In the genomic region with DNA sequence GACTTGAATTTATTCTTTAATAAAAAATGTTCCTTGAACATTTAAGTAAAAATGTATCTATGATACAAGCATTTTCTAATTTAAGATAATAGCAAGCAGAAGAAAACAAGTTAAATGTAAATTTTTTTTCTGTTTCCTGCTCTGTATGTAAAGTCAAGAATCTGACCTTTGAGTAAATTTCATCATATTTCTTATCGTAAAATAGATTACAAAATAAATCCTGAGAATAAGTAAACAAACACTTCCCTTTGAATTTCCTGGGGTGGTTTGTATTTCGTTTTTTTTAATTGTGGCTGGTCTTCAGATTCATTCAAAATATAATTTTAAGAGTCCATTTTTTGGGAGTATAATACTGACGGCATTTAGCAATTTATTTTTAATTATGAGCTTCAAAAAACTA, we compare ENCODE assay signal across 18 cellular contexts.
DNase-seq lines count a peak whose midpoint lies in the region; ATAC-seq, FAIRE-seq and TF ChIP-seq lines count a peak whose summit lies in the region.
"Had no signal": no experiment of that assay in that cellular context is flagged by ENCODE, and none has a peak within 500 bp of the region (broad histone marks: within the 10 kb centered on the region; RNA-seq: fewer than 3 reads in every experiment).

No MANE protein-coding gene starts in this region.

- no peaks in the 10 kb centered on the region for H3K9me3 ChIP-seq in A549
- H3K9me3 ChIP-seq in Karpas-422 (ENCODE audit: low read length): no peaks in the 10 kb centered on the region
- no peaks in the 10 kb centered on the region for H3K9me3 ChIP-seq in right lobe of liver
- H3K9me3 ChIP-seq: Caco-2, HAP-1 had no signal

- intact Hi-C loops in dendritic cell treated with granulocyte-macrophage colony-stimulating factor and Interleukin-4, amounts not matched to agents 40 ng/mL and 50 ng/mL, for 4 days (cut with micrococcal nuclease): no loop called here
- intact Hi-C loops in right lobe of liver (cut with DNase I): no loop called here

- no peak for TF ChIP-seq RAD21 in A549 (conservative IDR thresholded peaks at IDR 0.05 in 1 of 2, IDR thresholded peaks at IDR 0.05 in 1 of 2)

- peaks cover 62% of the 10 kb centered on the region for H3K79me2 ChIP-seq in Karpas-422 (ENCODE audit: low read length)

- no peak for ATAC-seq in A549
- peak; percentile 28 to 65 (median 56) for ATAC-seq in right lobe of liver
- no peak for ATAC-seq in HG03135 (IDR thresholded peaks at IDR 0.05; ENCODE audit: unreplicated experiment)
- ATAC-seq: Panc1 had no signal

- no peaks in the 10 kb centered on the region for H3K9me3 Mint-ChIP-seq in dendritic cell treated with granulocyte-macrophage colony-stimulating factor and Interleukin-4, amounts not matched to agents 40 ng/mL and 50 ng/mL, for 4 days
- peaks cover 3% of the 10 kb centered on the region for H3K9me3 Mint-ChIP-seq in activated naive CD8-positive, alpha-beta T cell treated with anti-CD3 and anti-CD28 coated beads for 36 hours

- peaks cover 38% of the 10 kb centered on the region for H3K4me1 Mint-ChIP-seq in dendritic cell treated with granulocyte-macrophage colony-stimulating factor and Interleukin-4, amounts not matched to agents 40 ng/mL and 50 ng/mL, for 4 days (ENCODE audit: low read depth)
- peaks cover 13% of the 10 kb centered on the region for H3K4me1 Mint-ChIP-seq in activated naive CD8-positive, alpha-beta T cell treated with anti-CD3 and anti-CD28 coated beads for 36 hours

- TF ChIP-seq EP300 in A549 (IDR thresholded peaks at IDR 0.05): no peak

- H3K27me3 ChIP-seq in Karpas-422 (ENCODE audit: low read length): no peaks in the 10 kb centered on the region
- no peaks in the 10 kb centered on the region for H3K27me3 ChIP-seq in right lobe of liver

- H3K27ac Mint-ChIP-seq in dendritic cell treated with granulocyte-macrophage colony-stimulating factor and Interleukin-4, amounts not matched to agents 40 ng/mL and 50 ng/mL, for 4 days: peak overlapping the region; percentile 77
- no peak overlapping the region for H3K27ac Mint-ChIP-seq in activated naive CD8-positive, alpha-beta T cell treated with anti-CD3 and anti-CD28 coated beads for 36 hours

- no peaks in the 10 kb centered on the region for H3K9me2 ChIP-seq in Karpas-422 (replicated peaks; ENCODE audit: insufficient read depth, low read length)

- no peaks in the 10 kb centered on the region for H3K36me3 ChIP-seq in Karpas-422 (ENCODE audit: insufficient read depth, low read length)
- H3K36me3 ChIP-seq in right lobe of liver: no peaks in the 10 kb centered on the region
- H3K36me3 ChIP-seq: HAP-1 had no signal

- TF ChIP-seq POLR2A in A549 (IDR thresholded peaks at IDR 0.05; ENCODE audit: low read length) (no peak), right lobe of liver (IDR thresholded peaks at IDR 0.05) (no peak)

- FAIRE-seq in A549 (lab: Jason Lieb, UNC): no peak
- FAIRE-seq: A204.1, K562 had no signal

- H3K27ac ChIP-seq in A549: peak overlapping the region; percentile 71 to 74
- peak overlapping the region; percentile 20 for H3K27ac ChIP-seq in Karpas-422 (ENCODE audit: low read length)
- peak overlapping the region; percentile 68 to 74 (median 70) for H3K27ac ChIP-seq in right lobe of liver

- H3K4me3 ChIP-seq in A549 (no peak overlapping the region), Karpas-422 (ENCODE audit: low read length) (no peak overlapping the region), right lobe of liver (no peak overlapping the region)
- H3K4me3 ChIP-seq: HAP-1, K562 had no signal

- POLR2A ChIA-PET in A549 (lab: Yijun Ruan, JAX): no interaction called here

- H3K36me3 Mint-ChIP-seq in dendritic cell treated with granulocyte-macrophage colony-stimulating factor and Interleukin-4, amounts not matched to agents 40 ng/mL and 50 ng/mL, for 4 days (ENCODE audit: low read depth): no peaks in the 10 kb centered on the region
- H3K36me3 Mint-ChIP-seq in activated naive CD8-positive, alpha-beta T cell treated with anti-CD3 and anti-CD28 coated beads for 36 hours: no peaks in the 10 kb centered on the region

- 32% methylated on average over 3 of the region's 3 CpGs for WGBS in A549 (ENCODE audit: missing lambda C conversion rate)
- 12% methylated on average over 3 of the region's 3 CpGs for WGBS in right lobe of liver (ENCODE audit: insufficient coverage, low coverage, low lambda C conversion rate, missing lambda C conversion rate)

- no peak overlapping the region for H3K9ac ChIP-seq in Karpas-422 (ENCODE audit: low read length)

- no peak overlapping the region for H2AFZ ChIP-seq in Karpas-422 (ENCODE audit: low read length)

- H3K27me3 Mint-ChIP-seq in dendritic cell treated with granulocyte-macrophage colony-stimulating factor and Interleukin-4, amounts not matched to agents 40 ng/mL and 50 ng/mL, for 4 days: no peaks in the 10 kb centered on the region
- H3K27me3 Mint-ChIP-seq in activated naive CD8-positive, alpha-beta T cell treated with anti-CD3 and anti-CD28 coated beads for 36 hours: no peaks in the 10 kb centered on the region

- DNase-seq in A549 (ENCODE audit: low read depth in 1 of 2, low spot score in 1 of 2): no peak
- DNase-seq in Karpas-422: no peak
- no peak for DNase-seq in right lobe of liver
- no peak for DNase-seq in GOT3 (lab: John Stamatoyannopoulos, UW)
- no peak for DNase-seq in activated naive CD8-positive, alpha-beta T cell treated with anti-CD3 and anti-CD28 coated beads for 36 hours
- DNase-seq in superior temporal gyrus (ENCODE audit: extremely low spot score): no peak
- DNase-seq: Caco-2, DMS53, NCI-H1092 treated with DMSO at 0.1 percent for 48 hours, NCI-H1694 treated with DMSO at 0.1 percent for 48 hours, NCI-H446, NCI-H748 treated with DMSO at 0.1 percent for 48 hours had no signal

- H3K4me3 Mint-ChIP-seq in dendritic cell treated with granulocyte-macrophage colony-stimulating factor and Interleukin-4, amounts not matched to agents 40 ng/mL and 50 ng/mL, for 4 days: no peak overlapping the region
- no peak overlapping the region for H3K4me3 Mint-ChIP-seq in activated naive CD8-positive, alpha-beta T cell treated with anti-CD3 and anti-CD28 coated beads for 36 hours

- H3K4me2 ChIP-seq in A549: peak overlapping the region; percentile 70
- no peak overlapping the region for H3K4me2 ChIP-seq in Karpas-422 (ENCODE audit: low read depth, low read length, poor library complexity, severe bottlenecking)

- no peaks in the 10 kb centered on the region for H4K20me1 ChIP-seq in Karpas-422 (ENCODE audit: insufficient read depth, low read depth, low read length)

- CTCF ChIA-PET in A549 (lab: Yijun Ruan, JAX): interaction anchor here (0.7 kb wide), 1 partner anchor 120 kb away, joined by 3 read pairs; no protein-coding TSS in a partner anchor

- H3K4me1 ChIP-seq in A549: peaks cover 39% of the 10 kb centered on the region
- H3K4me1 ChIP-seq in Karpas-422 (ENCODE audit: low read length): peaks cover 58% of the 10 kb centered on the region
- peaks cover 0 to 31% (median 16%) of the 10 kb centered on the region in 4 donors for H3K4me1 ChIP-seq in right lobe of liver

- TF ChIP-seq CTCF in A549 (IDR thresholded peaks at IDR 0.05): no peak
- no peak for TF ChIP-seq CTCF in right lobe of liver (IDR thresholded peaks at IDR 0.05)

TF ChIP-seq in A549, 52 proteins besides CTCF, POLR2A, EP300 and RAD21 (continues in another document):
- no peak for TF ChIP-seq PHF8 (IDR thresholded peaks at IDR 0.05; ENCODE audit: borderline replicate concordance, low read depth)
- no peak for TF ChIP-seq RFX5 (IDR thresholded peaks at IDR 0.05)
- no peak for TF ChIP-seq GATA3 (IDR thresholded peaks at IDR 0.05; ENCODE audit: borderline replicate concordance)
- TF ChIP-seq CBX8 (IDR thresholded peaks at IDR 0.05): no peak
- TF ChIP-seq ESRRA (IDR thresholded peaks at IDR 0.05; ENCODE audit: borderline replicate concordance, low read length): no peak
- TF ChIP-seq FOSL2 (IDR thresholded peaks at IDR 0.05): no peak
- TF ChIP-seq FOSL2 (CRISPR knock-in tag; IDR thresholded peaks at IDR 0.05): no peak
- no peak for TF ChIP-seq HDAC2 (IDR thresholded peaks at IDR 0.05)
- TF ChIP-seq, protein P1, sequence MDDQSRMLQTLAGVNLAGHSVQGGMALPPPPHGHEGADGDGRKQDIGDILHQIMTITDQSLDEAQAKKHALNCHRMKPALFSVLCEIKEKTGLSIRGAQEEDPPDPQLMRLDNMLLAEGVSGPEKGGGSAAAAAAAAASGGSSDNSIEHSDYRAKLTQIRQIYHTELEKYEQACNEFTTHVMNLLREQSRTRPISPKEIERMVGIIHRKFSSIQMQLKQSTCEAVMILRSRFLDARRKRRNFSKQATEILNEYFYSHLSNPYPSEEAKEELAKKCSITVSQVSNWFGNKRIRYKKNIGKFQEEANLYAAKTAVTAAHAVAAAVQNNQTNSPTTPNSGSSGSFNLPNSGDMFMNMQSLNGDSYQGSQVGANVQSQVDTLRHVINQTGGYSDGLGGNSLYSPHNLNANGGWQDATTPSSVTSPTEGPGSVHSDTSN (IDR thresholded peaks at IDR 0.05): no peak
- TF ChIP-seq HOXA7 (CRISPR knock-in tag; IDR thresholded peaks at IDR 0.05): no peak
- TF ChIP-seq JUNB (IDR thresholded peaks at IDR 0.05): no peak
- TF ChIP-seq MAZ (IDR thresholded peaks at IDR 0.05; ENCODE audit: borderline replicate concordance, low read depth, low read length): no peak
- TF ChIP-seq NPAS2 (CRISPR knock-in tag; IDR thresholded peaks at IDR 0.05; ENCODE audit: borderline replicate concordance): no peak
- TF ChIP-seq BHLHE40 (IDR thresholded peaks at IDR 0.05; ENCODE audit: low read depth, low read length): no peak
- TF ChIP-seq, protein P2, sequence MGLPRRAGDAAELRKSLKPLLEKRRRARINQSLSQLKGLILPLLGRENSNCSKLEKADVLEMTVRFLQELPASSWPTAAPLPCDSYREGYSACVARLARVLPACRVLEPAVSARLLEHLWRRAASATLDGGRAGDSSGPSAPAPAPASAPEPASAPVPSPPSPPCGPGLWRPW (IDR thresholded peaks at IDR 0.05): no peak
- TF ChIP-seq RARB (CRISPR knock-in tag; IDR thresholded peaks at IDR 0.05): no peak
- TF ChIP-seq, protein P3, sequence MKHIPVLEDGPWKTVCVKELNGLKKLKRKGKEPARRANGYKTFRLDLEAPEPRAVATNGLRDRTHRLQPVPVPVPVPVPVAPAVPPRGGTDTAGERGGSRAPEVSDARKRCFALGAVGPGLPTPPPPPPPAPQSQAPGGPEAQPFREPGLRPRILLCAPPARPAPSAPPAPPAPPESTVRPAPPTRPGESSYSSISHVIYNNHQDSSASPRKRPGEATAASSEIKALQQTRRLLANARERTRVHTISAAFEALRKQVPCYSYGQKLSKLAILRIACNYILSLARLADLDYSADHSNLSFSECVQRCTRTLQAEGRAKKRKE (CRISPR knock-in tag; IDR thresholded peaks at IDR 0.05; ENCODE audit: low read depth): no peak
- TF ChIP-seq, protein P4, sequence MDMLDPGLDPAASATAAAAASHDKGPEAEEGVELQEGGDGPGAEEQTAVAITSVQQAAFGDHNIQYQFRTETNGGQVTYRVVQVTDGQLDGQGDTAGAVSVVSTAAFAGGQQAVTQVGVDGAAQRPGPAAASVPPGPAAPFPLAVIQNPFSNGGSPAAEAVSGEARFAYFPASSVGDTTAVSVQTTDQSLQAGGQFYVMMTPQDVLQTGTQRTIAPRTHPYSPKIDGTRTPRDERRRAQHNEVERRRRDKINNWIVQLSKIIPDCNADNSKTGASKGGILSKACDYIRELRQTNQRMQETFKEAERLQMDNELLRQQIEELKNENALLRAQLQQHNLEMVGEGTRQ (IDR thresholded peaks at IDR 0.05): no peak

Comparison
In these comparisons a context has a peak if more than half of its experiments do, and no peak if none do; other contexts are left out.
1. ATAC-seq: peak in right lobe of liver (4 of 4); none in A549 (0 of 2) and HG03135 (single experiment).
2. H3K27ac ChIP-seq: peak in every context shown above with its lines; median percentile 72 in A549; 70 in right lobe of liver; 20 in Karpas-422.